ENCODE assay signal across 8 cellular contexts in the genomic region with DNA sequence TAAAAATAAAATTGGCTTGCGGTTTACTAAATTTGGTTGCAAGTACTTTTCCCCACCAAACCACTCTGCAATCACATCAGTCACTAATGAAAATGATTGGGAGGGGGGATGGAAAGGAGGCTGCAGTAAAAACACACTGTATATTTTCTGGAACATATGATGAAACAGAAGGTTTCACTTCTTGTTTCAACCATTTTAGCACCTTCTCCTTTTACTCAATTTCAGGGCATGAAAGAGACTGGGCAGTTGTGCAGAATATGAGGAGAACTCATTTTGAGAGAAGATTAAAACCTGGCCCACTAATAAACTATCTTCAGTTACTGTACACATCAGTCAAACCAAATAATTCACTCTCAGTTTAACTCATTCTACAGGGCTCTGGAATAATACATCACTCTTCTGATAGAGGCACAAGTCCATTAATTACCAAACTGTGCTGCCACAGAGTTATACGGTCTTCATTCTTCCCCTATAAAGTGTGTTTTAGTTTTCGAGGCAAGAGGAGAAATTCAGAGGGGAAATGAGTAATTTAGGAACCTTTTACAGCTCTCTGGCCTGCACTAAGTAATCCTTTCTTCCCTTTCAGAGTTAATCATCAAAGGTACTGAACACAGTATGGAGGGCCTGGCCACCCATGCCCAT. TPM values are rescaled to one million over a fixed set of nuclear protein-coding genes. Genes with fewer than 3 reads are reported as not detected.
A peak's percentile ranks its signal among the peaks of the same experiment; 100 is the strongest.
DNase-seq lines count a peak whose midpoint lies in the region; ATAC-seq and TF ChIP-seq lines count a peak whose summit lies in the region.

No MANE protein-coding gene starts in this region.

- H3K9me3 Mint-ChIP-seq in immature natural killer cell, result no peaks in the 10 kb centered on the region

- intact Hi-C loops in ovary (cut with DNase I), result no loop called here

- H3K4me1 Mint-ChIP-seq in immature natural killer cell, result peaks cover 84 to 92% of the 10 kb centered on the region in 2 donors

- 70 to 73% (median 73%) methylated on average over 3 of the region's 3 CpGs for WGBS in ovary, 3 donors

- no peaks in the 10 kb centered on the region for H3K9me3 ChIP-seq in ovary

- peaks cover 2% of the 10 kb centered on the region for H3K4me1 ChIP-seq in ovary (ENCODE audit: insufficient read depth)

- no peak for TF ChIP-seq CTCF in ovary (IDR thresholded peaks at IDR 0.05)

- H3K27ac Mint-ChIP-seq in immature natural killer cell, result peak overlapping the region; percentile 43 to 96 (median 77)

- no peak overlapping the region for H3K27ac ChIP-seq in ovary

- H3K36me3 Mint-ChIP-seq in immature natural killer cell, result peaks cover 0 to 10% (median 3%) of the 10 kb centered on the region in 3 donors

- no peak overlapping the region for H3K4me3 ChIP-seq in ovary

- H3K36me3 ChIP-seq in ovary, result no peaks in the 10 kb centered on the region

- H3K4me3 Mint-ChIP-seq in immature natural killer cell, result peak overlapping the region; percentile 22 to 67 (median 54)

- no peak for TF ChIP-seq POLR2A in GM18505 (IDR thresholded peaks at IDR 0.05; ENCODE audit: borderline replicate concordance, extremely low read depth, insufficient read depth, insufficient read length)
- TF ChIP-seq POLR2A in ovary (IDR thresholded peaks at IDR 0.05), result no peak

- in situ Hi-C loops in KBM-7 (cut with MboI; ENCODE audit: low pct_unique_long_range_greater_than_20kb, low sequenced_read_pairs), result no loop called here

- ATAC-seq in GM18505 (IDR thresholded peaks at IDR 0.05; ENCODE audit: unreplicated experiment), result peak; percentile 84
- peak; percentile 87 for ATAC-seq in GM21576 (IDR thresholded peaks at IDR 0.05; ENCODE audit: unreplicated experiment)

- peaks cover 0 to 5% (median 0%) of the 10 kb centered on the region in 3 donors for H3K27me3 Mint-ChIP-seq in immature natural killer cell (ENCODE audit: low read depth in 3 of 3)

- H3K27me3 ChIP-seq in ovary, result no peaks in the 10 kb centered on the region

- peak; percentile 14 for DNase-seq in KBM-7
- DNase-seq in immature natural killer cell, result peak in 2 of 3 donors; percentile 27 to 45
- no peak for DNase-seq in ovary
- no peak for DNase-seq in DMS153 (lab: John Stamatoyannopoulos, UW)
- DNase-seq in NCI-H1694 treated with DMSO at 0.1 percent for 48 hours (lab: John Stamatoyannopoulos, UW), result no peak
- no peak for DNase-seq in UCSD-AML1 (lab: John Stamatoyannopoulos, UW; ENCODE audit: unreplicated experiment)

- no peak for TF ChIP-seq EP300 in ovary (IDR thresholded peaks at IDR 0.05)

RNA-seq across cellular contexts. Expression of gene JAZF1, which starts 25.5 kb away (rescaled TPM):
- 10 to 100 TPM; 17.7 to 40.2 (median 25.9) TPM for polyA plus RNA-seq in immature natural killer cell
- 10 to 100 TPM; 10.4 to 36.0 (median 19.9) TPM for total RNA-seq in ovary
- polyA plus RNA-seq in ovary, result 10 to 100 TPM; 11.6 to 28.6 TPM

Comparison
In these comparisons a context has a peak if more than half of its experiments do, and no peak if none do; other contexts are left out.
1. DNase-seq: peak in KBM-7 (single experiment) and immature natural killer cell (2 of 3); none in ovary (0 of 5), DMS153 (single experiment), NCI-H1694 treated with DMSO at 0.1 percent for 48 hours (single experiment) and UCSD-AML1 (single experiment).